Comparison of ENCODE assay signal across 1 cellular context in genomic region chr11:96817488-96817887, GRCh38.
TF ChIP-seq lines count a peak whose summit lies in the region.

No MANE protein-coding gene starts in this region.

TF ChIP-seq in SK-N-SH treated with all-trans-retinoic acid at 6 μM for 48 hours, 23 proteins besides CTCF, POLR2A, EP300 and RAD21 (continued from another document):
- peak; percentile 98 for TF ChIP-seq CREB5 (CRISPR knock-in tag; IDR thresholded peaks at IDR 0.05; ENCODE audit: low read depth)
- TF ChIP-seq ZC3H10 (CRISPR knock-in tag; IDR thresholded peaks at IDR 0.05): no peak
